In the genomic region with DNA sequence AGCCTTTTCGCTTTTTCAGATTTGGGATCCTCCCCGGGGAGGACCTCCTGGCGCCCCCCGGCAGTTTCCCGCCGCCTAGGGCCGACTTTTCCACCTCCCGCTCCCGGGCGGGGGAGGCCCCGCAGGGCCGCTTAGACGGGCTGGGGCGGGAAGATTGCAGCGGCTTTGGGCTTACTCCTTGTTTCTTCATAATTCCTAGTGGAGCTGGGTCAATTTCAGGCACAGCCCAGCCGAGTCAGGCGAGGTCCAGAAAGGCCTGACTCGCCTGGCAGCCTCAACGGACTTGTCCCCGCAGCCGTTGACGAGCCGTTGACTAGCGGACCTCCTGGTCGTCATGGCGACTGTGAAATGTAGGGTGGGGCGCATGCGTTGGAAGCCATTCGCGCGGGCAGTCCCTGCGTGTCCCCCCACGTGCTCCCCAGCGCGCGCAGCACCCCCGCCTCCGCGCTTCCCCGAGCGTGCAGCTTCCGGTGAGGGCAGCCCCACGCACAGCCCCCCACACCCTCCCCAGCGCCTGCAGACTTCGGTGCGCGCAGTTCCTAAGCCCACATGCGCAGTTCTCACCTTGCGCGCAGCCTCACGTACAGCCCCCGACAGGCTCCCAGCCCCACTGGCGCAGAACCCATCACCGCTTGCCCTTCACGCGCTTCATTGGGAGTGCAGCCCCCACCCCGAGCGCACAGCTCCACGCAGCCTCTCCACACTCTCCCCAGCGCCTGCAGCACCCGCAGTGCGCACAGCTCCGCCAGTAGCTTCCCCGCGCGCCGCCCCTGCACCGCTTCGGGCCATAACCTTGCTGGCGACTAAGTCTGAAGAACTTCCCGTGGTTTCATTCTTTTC, we compare ENCODE assay signal across 8 cellular contexts. TPM values are rescaled to one million over a fixed set of nuclear protein-coding genes. Genes with fewer than 3 reads are reported as not detected.
A peak's percentile ranks its signal among the peaks of the same experiment; 100 is the strongest.
DNase-seq lines count a peak whose midpoint lies in the region; ATAC-seq and TF ChIP-seq lines count a peak whose summit lies in the region.
"Not testable (repeated sequence)": the region's sequence is repeated elsewhere in the genome, so short reads cannot be mapped to it uniquely, and the experiment has no call there.

No MANE protein-coding gene starts in this region.

- H3K36me3 Mint-ChIP-seq in T-cell, result not testable (repeated sequence)

- not testable (repeated sequence) for TF ChIP-seq CTCF in GM13976 (IDR thresholded peaks at IDR 0.05; ENCODE audit: borderline replicate concordance, control extremely low read depth, extremely low read depth, insufficient read depth, missing control alignments); cardiac muscle cell (IDR thresholded peaks at IDR 0.05; ENCODE audit: low read depth, low read length); parathyroid adenoma (IDR thresholded peaks at IDR 0.05); testis (IDR thresholded peaks at IDR 0.05)

- not testable (repeated sequence) for H3K27me3 ChIP-seq in cardiac muscle cell; parathyroid adenoma (ENCODE audit: control insufficient read depth, insufficient read depth, low read length); testis

- H3K4me2 ChIP-seq in parathyroid adenoma (ENCODE audit: low read length), result peak overlapping the region; percentile 93

- in situ Hi-C loops in GM13976 (cut with MboI; ENCODE audit: low sequenced_read_pairs, unreplicated experiment), result not testable (repeated sequence)

- POLR2A ChIA-PET in T-cell (lab: Charles Lee), result interaction anchor here (0.6 kb wide), 2 partner anchors 47 to 522 kb away, joined by 3 read pairs; no protein-coding TSS in a partner anchor

- CTCF ChIA-PET in T-cell (lab: Charles Lee), result interaction anchor here in 1 of 2 donors (0.9 kb wide), 1 partner anchor 21 kb away, joined by 3 read pairs; no protein-coding TSS in a partner anchor

- H3K27me3 Mint-ChIP-seq in T-cell, result not testable (repeated sequence)

- H2AFZ ChIP-seq in parathyroid adenoma, result peak overlapping the region; percentile 99

- peak overlapping the region; percentile 96 to 99 for H3K27ac Mint-ChIP-seq in T-cell

- intact Hi-C loops in testis (cut with DNase I; ENCODE audit: low total_unique reads), result not testable (repeated sequence)

- TF ChIP-seq POLR2A in testis (IDR thresholded peaks at IDR 0.05), result not testable (repeated sequence)

- not testable (repeated sequence) for H3K9me3 Mint-ChIP-seq in T-cell

- H3K4me3 ChIP-seq in cardiac muscle cell (peak overlapping the region; percentile 50), parathyroid adenoma (ENCODE audit: low read depth, low read length) (peak overlapping the region; percentile 68), testis (peak overlapping the region; percentile 60 to 81)

- H3K4me1 ChIP-seq in cardiac muscle cell (ENCODE audit: low read depth); parathyroid adenoma; testis: not testable (repeated sequence)

- peak overlapping the region; percentile 69 for H3K9ac ChIP-seq in parathyroid adenoma

- H3K79me2 ChIP-seq in parathyroid adenoma, result not testable (repeated sequence)

- not testable (repeated sequence) for H3K9me3 ChIP-seq in cardiac muscle cell (ENCODE audit: low read depth); parathyroid adenoma (ENCODE audit: control insufficient read depth, low read length); testis

- H3K4me3 Mint-ChIP-seq in T-cell, result peak overlapping the region; percentile 87 to 98 (median 92)

- peak; percentile 52 for DNase-seq in GM13976 (ENCODE audit: low spot score)
- peak; percentile 81 for DNase-seq in NCI-H1105 (lab: John Stamatoyannopoulos, UW)
- peak; percentile 76 to 96 (median 93) for DNase-seq in T-cell
- DNase-seq in activated naive CD8-positive, alpha-beta T cell treated with anti-CD3 and anti-CD28 coated beads, Interleukin-2, amount 50 U/mL, for 16 hours (ENCODE audit: low read depth, low spot score), result peak; percentile 83
- peak; percentile 62 to 76 for DNase-seq in cardiac muscle cell (ENCODE audit: low read depth in 1 of 2, low spot score in 1 of 2)
- DNase-seq in testis, result peak; percentile 91

- 0 to 1% methylated on average over 56 to 71 of the region's 71 CpGs for WGBS in testis, 2 donors

- H3K4me1 Mint-ChIP-seq in T-cell, result peaks cover 22 to 26% (median 22%) of the 10 kb centered on the region in 3 donors

- H3K36me3 ChIP-seq in cardiac muscle cell; parathyroid adenoma (ENCODE audit: control insufficient read depth, insufficient read depth, low read length); testis (ENCODE audit: low read depth, missing control alignments): not testable (repeated sequence)

- ATAC-seq in HG02798 (IDR thresholded peaks at IDR 0.05; ENCODE audit: poor library complexity, unreplicated experiment) (peak; percentile 97), T-cell (replicated peaks in 1 of 4) (peak; percentile 94 to 96 (median 96))

- H3K27ac ChIP-seq in cardiac muscle cell, result not testable (repeated sequence)
- peak overlapping the region; percentile 93 for H3K27ac ChIP-seq in parathyroid adenoma
- peak overlapping the region; percentile 76 to 86 for H3K27ac ChIP-seq in testis

RNA-seq across cellular contexts. Expression of a gene that starts 17.1 kb away (rescaled TPM):
- total RNA-seq in T-cell, result 10 to 100 TPM; 62.5 to 91.1 (median 66.2) TPM
- 67.4 and 76.4 TPM in 2 replicates for total RNA-seq in cardiac muscle cell
- polyA plus RNA-seq in cardiac muscle cell, result 92.2 and 102 TPM in 2 replicates
- 10 to 100 TPM; 63.2 to 63.7 TPM for total RNA-seq in testis
- 92.0 TPM for polyA plus RNA-seq in testis (ENCODE audit: insufficient read depth, low read depth, low replicate concordance)
